ENCODE assay signal across 9 cellular contexts in the genomic region with DNA sequence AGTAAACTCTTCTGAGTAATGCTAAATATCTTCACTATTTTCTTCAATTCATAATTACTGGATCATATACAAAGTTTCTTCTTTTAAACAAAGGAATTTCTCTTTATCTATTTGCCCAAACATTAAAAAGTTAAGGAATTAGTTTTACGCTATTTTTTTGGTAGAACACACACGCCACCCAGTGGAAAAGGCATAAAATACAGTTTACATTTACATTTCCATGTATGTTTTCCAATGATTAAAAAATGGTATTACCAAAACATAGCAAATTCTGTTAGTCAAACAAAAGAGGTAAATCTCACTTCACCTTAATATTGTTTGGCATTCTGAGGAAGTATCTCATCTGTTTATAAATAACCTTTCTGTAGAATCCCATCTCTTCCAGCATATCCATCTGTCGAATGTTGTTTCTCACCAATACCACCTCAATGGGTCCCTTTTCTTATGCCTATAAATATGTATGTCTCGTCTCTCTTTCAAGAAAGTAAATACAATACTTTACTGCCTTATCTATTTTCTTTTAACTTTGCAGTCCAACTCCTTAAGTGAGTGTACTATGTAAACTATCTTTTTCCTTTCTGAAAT. TPM values are rescaled to one million over a fixed set of nuclear protein-coding genes. Genes with fewer than 3 reads are reported as not detected.
DNase-seq lines count a peak whose midpoint lies in the region; ATAC-seq and TF ChIP-seq lines count a peak whose summit lies in the region.
"Had no signal": no experiment of that assay in that cellular context is flagged by ENCODE, and none has a peak within 500 bp of the region (broad histone marks: within the 10 kb centered on the region; RNA-seq: fewer than 3 reads in every experiment).

No MANE protein-coding gene starts in this region.

- no peak overlapping the region for H3K27ac ChIP-seq in cardiac muscle cell
- peak overlapping the region in 1 of 2 donors; percentile 9 for H3K27ac ChIP-seq in ascending aorta

- intact Hi-C loops in cardiac septum (cut with DNase I) (loop anchor here (5.0 to 10.0 kb wide), 2 partner anchors 71 to 283 kb away; a partner anchor contains a TSS), ascending aorta (cut with DNase I) (loop anchor here (2.0 to 10.0 kb wide), 4 partner anchors 73 to 976 kb away; a partner anchor contains a TSS)

- H3K4me3 ChIP-seq in cardiac muscle cell (no peak overlapping the region), LNCaP clone FGC (ENCODE audit: low read depth, low read length) (no peak overlapping the region), ascending aorta (no peak overlapping the region)

- DNase-seq in cardiac muscle cell (ENCODE audit: low read depth in 1 of 2, low spot score in 1 of 2) (peak; percentile 19 to 61), cardiac septum (ENCODE audit: low spot score) (no peak), LNCaP clone FGC (ENCODE audit: low read depth) (peak; percentile 6), ascending aorta (ENCODE audit: low spot score in 2 of 2) (no peak), kidney glomerular epithelial cell (lab: John Stamatoyannopoulos, UW) (peak; percentile 7), ureter (ENCODE audit: low spot score) (no peak)

- H3K27me3 ChIP-seq in cardiac muscle cell (peaks cover under 1% of the 10 kb centered on the region), ascending aorta (no peaks in the 10 kb centered on the region)

- H3K36me3 ChIP-seq in cardiac muscle cell (no peaks in the 10 kb centered on the region), ascending aorta (no peaks in the 10 kb centered on the region)

- H3K4me1 ChIP-seq in cardiac muscle cell (ENCODE audit: low read depth) (no peaks in the 10 kb centered on the region), ascending aorta (peaks cover 0 to 14% of the 10 kb centered on the region in 2 donors)

- TF ChIP-seq CTCF in cardiac muscle cell (IDR thresholded peaks at IDR 0.05; ENCODE audit: low read depth, low read length): peak; percentile 57
- peak; percentile 61 for TF ChIP-seq CTCF in LNCaP clone FGC (IDR thresholded peaks at IDR 0.05; ENCODE audit: control insufficient read depth, extremely low read depth, insufficient read depth)
- peak; percentile 59 to 80 (median 75) for TF ChIP-seq CTCF in ascending aorta (IDR thresholded peaks at IDR 0.05)

- ATAC-seq in GM19351 (IDR thresholded peaks at IDR 0.05; ENCODE audit: unreplicated experiment) (no peak), HG02763 (IDR thresholded peaks at IDR 0.05; ENCODE audit: unreplicated experiment) (no peak)
- ATAC-seq: stimulated activated naive CD8-positive, alpha-beta T cell treated with anti-CD3 and anti-CD28 coated beads, Interleukin-15, amount 100 ng/mL, for 72 hours had no signal

- H3K9me3 ChIP-seq in cardiac muscle cell (ENCODE audit: low read depth) (no peaks in the 10 kb centered on the region), ascending aorta (no peaks in the 10 kb centered on the region)

RNA-seq across cellular contexts. Expression of a gene that starts 7.2 kb away (rescaled TPM):
- total RNA-seq in cardiac muscle cell (0.28 TPM in 1 of 2 replicates, not detected in the other), cardiac septum (not detected), ascending aorta (not detected), ureter (not detected)
- polyA plus RNA-seq in cardiac muscle cell: 0.21 and 0.44 TPM in 2 replicates

RNA-seq across cellular contexts. Expression of a gene that starts 26.5 kb away (rescaled TPM):
- total RNA-seq in cardiac muscle cell (4.9 and 9.0 TPM in 2 replicates), cardiac septum (82.5 TPM), ascending aorta (14.3 TPM), ureter (2.9 TPM)
- 3.8 and 7.8 TPM in 2 replicates for polyA plus RNA-seq in cardiac muscle cell

Comparison
In these comparisons a context has a peak if more than half of its experiments do, and no peak if none do; other contexts are left out.
1. DNase-seq: peak in cardiac muscle cell (2 of 2), LNCaP clone FGC (single experiment) and kidney glomerular epithelial cell (single experiment); none in cardiac septum (single experiment), ascending aorta (0 of 2) and ureter (single experiment).
2. Peak in every context shown above with its lines, with median percentiles within 50 percentile points of each other: CTCF ChIP-seq.